ENCODE assay signal across 10 cellular contexts in the genomic region with DNA sequence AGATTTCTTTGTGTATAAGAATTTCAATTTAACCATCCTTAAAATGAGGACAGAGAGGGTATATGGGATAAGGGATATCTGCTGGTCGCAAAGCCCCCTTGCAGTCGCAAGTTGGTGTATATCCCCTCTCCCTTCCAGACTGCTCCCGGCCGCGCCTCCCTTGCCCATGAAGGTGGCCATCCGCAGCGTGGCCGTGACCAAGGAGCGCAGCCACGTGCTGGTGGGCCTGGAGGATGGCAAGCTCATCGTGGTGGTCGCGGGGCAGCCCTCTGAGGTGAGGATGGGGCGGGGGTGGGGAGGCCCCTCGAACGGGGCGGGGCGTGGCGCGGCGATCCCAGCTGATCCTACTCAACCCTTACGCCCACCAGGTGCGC. TPM values are rescaled to one million over a fixed set of nuclear protein-coding genes. Genes with fewer than 3 reads are reported as not detected.
DNase-seq lines count a peak whose midpoint lies in the region; ATAC-seq, FAIRE-seq and TF ChIP-seq lines count a peak whose summit lies in the region.
"Had no signal": no experiment of that assay in that cellular context is flagged by ENCODE, and none has a peak within 500 bp of the region (broad histone marks: within the 10 kb centered on the region; RNA-seq: fewer than 3 reads in every experiment).

No MANE protein-coding gene starts in this region.

- peaks cover 27% of the 10 kb centered on the region for H3K36me3 Mint-ChIP-seq in stimulated activated memory B cell treated with anti-CD40 and anti-IgM and Interleukin-4, amounts not matched to agents 10 μg/mL and 1 μg/mL and 100 μg/mL, for 72 hours

- no peaks in the 10 kb centered on the region for H3K27me3 ChIP-seq in K562 (ENCODE audit: control insufficient read depth in 2 of 2, insufficient read depth in 2 of 2, low read length in 2 of 2)
- H3K27me3 ChIP-seq in keratinocyte (ENCODE audit: control insufficient read depth, extremely low read depth, insufficient read depth, low read length) = no peaks in the 10 kb centered on the region

- peak overlapping the region; percentile 42 for H3K4me3 Mint-ChIP-seq in stimulated activated memory B cell treated with anti-CD40 and anti-IgM and Interleukin-4, amounts not matched to agents 10 μg/mL and 1 μg/mL and 100 μg/mL, for 72 hours

- TF ChIP-seq POLR2A in K562 (conservative IDR thresholded peaks at IDR 0.05) = no peak

- H2AFZ ChIP-seq in K562 (ENCODE audit: low read depth, low read length) (no peak overlapping the region), keratinocyte (ENCODE audit: control insufficient read depth, low read length) (no peak overlapping the region)

- WGBS in K562 (ENCODE audit: insufficient coverage, low coverage, missing lambda C conversion rate) = 97% methylated on average over 10 of the region's 23 CpGs

- in situ Hi-C loops in K562 (cut with MboI) = no loop called here

- CTCF ChIA-PET in K562 (lab: Yijun Ruan, JAX; ENCODE audit: low intra/inter-chr PET ratio) = no interaction called here

- no peak overlapping the region for H3K27ac ChIP-seq in K562 (ENCODE audit: extremely low read depth, low read depth, low read length)
- no peak overlapping the region for H3K27ac ChIP-seq in keratinocyte (ENCODE audit: control insufficient read depth, insufficient read depth, low read length)

- H3K4me2 ChIP-seq in K562 (ENCODE audit: insufficient read depth, low read length) (no peak overlapping the region), keratinocyte (ENCODE audit: control insufficient read depth, extremely low read depth, insufficient read depth, low read depth, low read length) (peak overlapping the region; percentile 48)

- no peak for TF ChIP-seq RAD21 in K562 (CRISPR knock-in tag; conservative IDR thresholded peaks at IDR 0.05 in 1 of 2, IDR thresholded peaks at IDR 0.05 in 1 of 2)

- no peak for DNase-seq in HFF-Myc (ENCODE audit: extremely low read depth, low read depth)
- DNase-seq in K562 (ENCODE audit: extremely low read depth in 1 of 4, low spot score in 3 of 4) = no peak
- DNase-seq in keratinocyte (ENCODE audit: low read depth, low spot score) = no peak
- no peak for DNase-seq in globus pallidus (ENCODE audit: low spot score)
- no peak for DNase-seq in SW 1271 (lab: John Stamatoyannopoulos, UW)
- no peak for DNase-seq in middle frontal gyrus (ENCODE audit: extremely low spot score, low spot score)
- DNase-seq: NCI-H446 had no signal

- H3K9ac ChIP-seq in K562 (ENCODE audit: insufficient read depth in 1 of 2, low read depth in 2 of 2, low read length in 2 of 2) (no peak overlapping the region), keratinocyte (ENCODE audit: control insufficient read depth, extremely low read depth, insufficient read depth, low read length) (no peak overlapping the region)

- H3K27ac Mint-ChIP-seq in stimulated activated memory B cell treated with anti-CD40 and anti-IgM and Interleukin-4, amounts not matched to agents 10 μg/mL and 1 μg/mL and 100 μg/mL, for 72 hours = no peak overlapping the region

- H3K4me3 ChIP-seq in HFF-Myc (replicated peaks; ENCODE audit: low read depth, low read length) = peak overlapping the region; percentile 38
- H3K4me3 ChIP-seq in K562 = no peak overlapping the region
- no peak overlapping the region for H3K4me3 ChIP-seq in keratinocyte (ENCODE audit: control insufficient read depth in 2 of 3, extremely low read depth in 1 of 3, insufficient read depth in 2 of 3, low read depth in 1 of 3, low read length in 3 of 3)

- no TSS peak for BruUV-seq in K562 (replicated peaks; lab: Mats Ljungman, UMichigan)

- H3K9me1 ChIP-seq in K562 (ENCODE audit: control insufficient read depth, insufficient read depth, low read length) = no peaks in the 10 kb centered on the region
- peaks cover 3% of the 10 kb centered on the region for H3K9me1 ChIP-seq in keratinocyte (ENCODE audit: control insufficient read depth, extremely low read depth, insufficient read depth, low read length)

- dilution Hi-C loops in keratinocyte (cut with MboI; ENCODE audit: extremely low pct_ligation_motif_present, low sequenced_read_pairs) = no loop called here

- no peaks in the 10 kb centered on the region for H3K79me2 ChIP-seq in K562 (ENCODE audit: control insufficient read depth, insufficient read depth, low read length)
- H3K79me2 ChIP-seq in keratinocyte (ENCODE audit: control insufficient read depth, insufficient read depth, low read length) = no peaks in the 10 kb centered on the region

- H3K4me1 Mint-ChIP-seq in stimulated activated memory B cell treated with anti-CD40 and anti-IgM and Interleukin-4, amounts not matched to agents 10 μg/mL and 1 μg/mL and 100 μg/mL, for 72 hours = peaks cover 18% of the 10 kb centered on the region

- no peaks in the 10 kb centered on the region for H4K20me1 ChIP-seq in K562 (replicated peaks; ENCODE audit: control insufficient read depth, insufficient read depth, low read length)
- H4K20me1 ChIP-seq in keratinocyte (ENCODE audit: control insufficient read depth, extremely low read depth, insufficient read depth, low read length) = no peaks in the 10 kb centered on the region

- TF ChIP-seq EP300 in K562 (IDR thresholded peaks at IDR 0.05; ENCODE audit: low read length) = no peak

- no peaks in the 10 kb centered on the region for H3K9me3 Mint-ChIP-seq in stimulated activated memory B cell treated with anti-CD40 and anti-IgM and Interleukin-4, amounts not matched to agents 10 μg/mL and 1 μg/mL and 100 μg/mL, for 72 hours

- H3K9me3 ChIP-seq in K562 (replicated peaks; ENCODE audit: control insufficient read depth, insufficient read depth, low read depth, low read length) (no peaks in the 10 kb centered on the region), keratinocyte (ENCODE audit: control insufficient read depth, low read depth, low read length) (no peaks in the 10 kb centered on the region)

- H3K4me1 ChIP-seq in K562 (replicated peaks in 1 of 2; ENCODE audit: control insufficient read depth in 2 of 2, insufficient read depth in 2 of 2, low read length in 2 of 2) (peaks cover 0 to 14% of the 10 kb centered on the region in 2 experiments; a peak in 1 of 5 replicates), keratinocyte (ENCODE audit: control insufficient read depth, extremely low read depth, insufficient read depth, low read length) (peaks cover 4% of the 10 kb centered on the region)

- intact Hi-C loops in K562 (cut with micrococcal nuclease) = no loop called here

- FAIRE-seq in K562 (lab: Jason Lieb, UNC) = no peak
- FAIRE-seq in keratinocyte (lab: Jason Lieb, UNC) = no peak
- FAIRE-seq: islet of Langerhans had no signal

- H3K27me3 Mint-ChIP-seq in stimulated activated memory B cell treated with anti-CD40 and anti-IgM and Interleukin-4, amounts not matched to agents 10 μg/mL and 1 μg/mL and 100 μg/mL, for 72 hours = no peaks in the 10 kb centered on the region

- ATAC-seq in K562 (no peak), HG03039 (IDR thresholded peaks at IDR 0.05; ENCODE audit: unreplicated experiment) (no peak)
- no peak for ATAC-seq in stimulated activated memory B cell treated with anti-CD40 and anti-IgM and Interleukin-4, amounts not matched to agents 10 μg/mL and 1 μg/mL and 100 μg/mL, for 72 hours

- POLR2A ChIA-PET in K562 (lab: Yijun Ruan, JAX) = interaction anchor here (0.6 to 1.0 kb wide), 3 partner anchors 15 to 1306 kb away, joined by 3 to 8 read pairs (median 3); no protein-coding TSS in a partner anchor

- H3K36me3 ChIP-seq in K562 (ENCODE audit: control insufficient read depth, insufficient read depth, low read length) (peaks cover 63% of the 10 kb centered on the region; the same call in 2 of the 3 replicates), keratinocyte (ENCODE audit: control insufficient read depth in 2 of 2, extremely low read depth in 1 of 2, insufficient read depth in 2 of 2, low read length in 2 of 2) (peaks cover 12 to 39% of the 10 kb centered on the region in 2 experiments)

- TF ChIP-seq CTCF in HFF-Myc (IDR thresholded peaks at IDR 0.05; ENCODE audit: low read depth, low read length, missing control alignments) (no peak), K562 (IDR thresholded peaks at IDR 0.05 in 2 of 3, conservative IDR thresholded peaks at IDR 0.05 in 1 of 3; ENCODE audit: insufficient read depth in 2 of 3, low read depth in 1 of 3, low read length in 3 of 3) (no peak), keratinocyte (optimal IDR thresholded peaks at IDR 0.05 in 1 of 3, IDR thresholded peaks at IDR 0.05 in 1 of 3, conservative IDR thresholded peaks at IDR 0.05 in 1 of 3; ENCODE audit: extremely low read depth in 1 of 3, insufficient read depth in 2 of 3, low read length in 3 of 3) (no peak)

RNA-seq across cellular contexts. Expression of gene NBEAL2, which starts 29.4 kb away (rescaled TPM):
- total RNA-seq in K562 (2011; cell fraction: chromatin; rRNA removed; ENCODE audit: low replicate concordance) = 322 and 1,090 TPM in 2 replicates
- total RNA-seq in K562 (2011; cell fraction: nucleolus; rRNA removed) = 555 and 597 TPM in 2 replicates
- total RNA-seq in K562 (2011; cell fraction: nucleoplasm; rRNA removed) = 365 and 370 TPM in 2 replicates
- 41.3 and 45.2 TPM in 2 replicates for total RNA-seq in K562 (2014; rRNA removed)
- 12.3 and 16.0 TPM in 2 replicates for total RNA-seq in K562 (2014; rRNA removed; fragmentation: Illumina TruSeq; extraction: Trizol)
- total RNA-seq in K562 (2015; rRNA removed; fragmentation: Illumina TruSeq; extraction: Trizol) = 23.7 and 23.9 TPM in 2 replicates
- total RNA-seq in K562 (2021) = 89.3 and 114 TPM in 2 replicates
- polyA plus RNA-seq in K562 (2011; rRNA removed) = 29.6 and 50.4 TPM in 2 replicates
- polyA plus RNA-seq in K562 (2011; cell fraction: cytosol; rRNA removed) = 25.6 and 45.5 TPM in 2 replicates
- 557 and 843 TPM in 2 replicates for polyA plus RNA-seq in K562 (2011; cell fraction: nucleus; rRNA removed)
- 66.4 and 174 TPM in 2 replicates for polyA plus RNA-seq in K562 (2012)
- polyA plus RNA-seq in K562 (2014; fragmentation: Illumina TruSeq; extraction: Trizol) = 46.4 and 62.1 TPM in 2 replicates
- polyA plus RNA-seq in K562 (2014; fragmentation: Nextera tagmentation; extraction: Ambion mirVana) = under 1 TPM; 0.06 to 0.24 TPM
- polyA plus RNA-seq in K562 (2014; rRNA removed) = 67.5 and 85.5 TPM in 2 replicates
- polyA minus RNA-seq in K562 (2011; rRNA and poly(A)+ RNA removed) = 8.6 and 16.8 TPM in 2 replicates
- polyA minus RNA-seq in K562 (2011; cell fraction: cytosol; rRNA and poly(A)+ RNA removed) = 23.5 and 26.4 TPM in 2 replicates
- 104 and 118 TPM in 2 replicates for polyA minus RNA-seq in K562 (2011; cell fraction: nucleus; rRNA and poly(A)+ RNA removed)
- 22.8 to 48.7 TPM (median 28.7 TPM) in 3 replicates for polyA plus RNA-seq in keratinocyte
- 192 TPM for polyA plus RNA-seq in keratinocyte (2011; ENCODE audit: low read depth)
- 7.7 and 12.7 TPM in 2 replicates for polyA plus RNA-seq in keratinocyte (2011; cell fraction: cytosol; rRNA removed)
- polyA plus RNA-seq in keratinocyte (2011; cell fraction: nucleus; rRNA removed) = 208 and 280 TPM in 2 replicates
- polyA plus RNA-seq in keratinocyte (2012; ENCODE audit: low replicate concordance) = 36.1 and 107 TPM in 2 replicates
- polyA minus RNA-seq in keratinocyte = 53.4 to 109 TPM (median 55.2 TPM) in 3 replicates
- 23.4 TPM for polyA minus RNA-seq in keratinocyte (2011; cell fraction: cytosol; rRNA and poly(A)+ RNA removed)
- 96.3 and 96.6 TPM in 2 replicates for polyA minus RNA-seq in keratinocyte (2011; cell fraction: nucleus; rRNA and poly(A)+ RNA removed)

RNA-seq across cellular contexts. Expression of gene CCDC12, which starts 32.3 kb away (rescaled TPM):
- 140 and 232 TPM in 2 replicates for total RNA-seq in K562 (2011; cell fraction: chromatin; rRNA removed; ENCODE audit: low replicate concordance)
- 143 and 148 TPM in 2 replicates for total RNA-seq in K562 (2011; cell fraction: nucleolus; rRNA removed)
- 188 and 262 TPM in 2 replicates for total RNA-seq in K562 (2011; cell fraction: nucleoplasm; rRNA removed)
- 99.0 and 101 TPM in 2 replicates for total RNA-seq in K562 (2014; rRNA removed)
- 44.4 and 63.0 TPM in 2 replicates for total RNA-seq in K562 (2014; rRNA removed; fragmentation: Illumina TruSeq; extraction: Trizol)
- total RNA-seq in K562 (2015; rRNA removed; fragmentation: Illumina TruSeq; extraction: Trizol) = 104 and 115 TPM in 2 replicates
- total RNA-seq in K562 (2021) = 75.2 and 86.9 TPM in 2 replicates
- 47.8 and 54.0 TPM in 2 replicates for polyA plus RNA-seq in K562 (2011; rRNA removed)
- 53.0 and 53.5 TPM in 2 replicates for polyA plus RNA-seq in K562 (2011; cell fraction: cytosol; rRNA removed)
- polyA plus RNA-seq in K562 (2011; cell fraction: nucleus; rRNA removed) = 82.0 and 85.3 TPM in 2 replicates
- 77.1 and 114 TPM in 2 replicates for polyA plus RNA-seq in K562 (2012)
- 105 and 127 TPM in 2 replicates for polyA plus RNA-seq in K562 (2014; fragmentation: Illumina TruSeq; extraction: Trizol)
- polyA plus RNA-seq in K562 (2014; fragmentation: Nextera tagmentation; extraction: Ambion mirVana) = 10 to 100 TPM in 1 of 2 experiments, 1 to 10 TPM in 1; 8.9 to 20.9 TPM
- 100 and 201 TPM in 2 replicates for polyA plus RNA-seq in K562 (2014; rRNA removed)
- polyA minus RNA-seq in K562 (2011; rRNA and poly(A)+ RNA removed) = 50.3 and 53.4 TPM in 2 replicates
- polyA minus RNA-seq in K562 (2011; cell fraction: cytosol; rRNA and poly(A)+ RNA removed) = 17.4 and 21.1 TPM in 2 replicates
- polyA minus RNA-seq in K562 (2011; cell fraction: nucleus; rRNA and poly(A)+ RNA removed) = 81.3 and 87.3 TPM in 2 replicates
- 24.0 to 41.9 TPM (median 27.5 TPM) in 3 replicates for polyA plus RNA-seq in keratinocyte
- polyA plus RNA-seq in keratinocyte (2011; ENCODE audit: low read depth) = 31.5 TPM
- polyA plus RNA-seq in keratinocyte (2011; cell fraction: cytosol; rRNA removed) = 16.8 and 27.1 TPM in 2 replicates
- 41.0 and 42.0 TPM in 2 replicates for polyA plus RNA-seq in keratinocyte (2011; cell fraction: nucleus; rRNA removed)
- 34.8 and 39.2 TPM in 2 replicates for polyA plus RNA-seq in keratinocyte (2012; ENCODE audit: low replicate concordance)
- polyA minus RNA-seq in keratinocyte = 17.9 to 28.4 TPM (median 25.3 TPM) in 3 replicates
- polyA minus RNA-seq in keratinocyte (2011; cell fraction: cytosol; rRNA and poly(A)+ RNA removed) = 20.3 TPM
- polyA minus RNA-seq in keratinocyte (2011; cell fraction: nucleus; rRNA and poly(A)+ RNA removed) = 17.5 and 18.6 TPM in 2 replicates
